ENCODE assay signal across 8 cellular contexts in the genomic region with DNA sequence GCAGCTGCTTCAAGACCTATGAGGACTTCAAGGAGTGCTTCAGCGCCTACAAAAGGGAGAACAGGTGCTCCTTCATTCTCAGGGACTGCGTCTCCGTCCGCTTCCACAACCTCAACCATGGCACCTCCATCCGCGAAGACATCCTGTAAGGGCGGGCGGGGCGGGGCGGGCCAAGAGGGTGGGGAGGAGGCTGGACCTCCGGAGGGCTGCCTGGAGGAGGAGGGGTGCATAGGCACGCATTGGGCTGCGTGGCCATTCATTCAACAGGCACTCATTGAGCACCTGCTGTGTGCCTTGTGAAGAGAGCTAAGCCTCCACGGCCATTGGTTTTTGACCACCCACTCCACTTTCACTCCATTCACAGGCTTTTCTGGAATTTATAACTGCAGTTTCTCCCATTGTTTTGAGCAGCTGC. TPM values are rescaled to one million over a fixed set of nuclear protein-coding genes. Genes with fewer than 3 reads are reported as not detected.
A peak's percentile ranks its signal among the peaks of the same experiment; 100 is the strongest.
DNase-seq lines count a peak whose midpoint lies in the region; TF ChIP-seq lines count a peak whose summit lies in the region.

No MANE protein-coding gene starts in this region.

- H3K36me3 ChIP-seq in NT2/D1 (ENCODE audit: insufficient read depth, insufficient read length, low read length) (peaks cover 18% of the 10 kb centered on the region), mucosa of stomach (ENCODE audit: control insufficient read depth, insufficient read depth, low read length) (no peaks in the 10 kb centered on the region)

- H3K4me1 ChIP-seq in NT2/D1 (ENCODE audit: insufficient read depth, insufficient read length): peaks cover 12% of the 10 kb centered on the region
- peaks cover 24% of the 10 kb centered on the region for H3K4me1 ChIP-seq in mucosa of stomach (ENCODE audit: control insufficient read depth, insufficient read depth, low read length)

- TF ChIP-seq CTCF in HFF-Myc (IDR thresholded peaks at IDR 0.05; ENCODE audit: low read depth, low read length, missing control alignments): no peak
- no peak for TF ChIP-seq CTCF in choroid plexus epithelial cell (conservative IDR thresholded peaks at IDR 0.05; ENCODE audit: low read depth, low read length)

- TF ChIP-seq POLR2A in erythroblast (IDR thresholded peaks at IDR 0.05; ENCODE audit: low read length): no peak

- peaks cover 17% of the 10 kb centered on the region for H3K36me3 Mint-ChIP-seq in activated CD4-positive, alpha-beta T cell treated with anti-CD3 and anti-CD28 coated beads, Interleukin-2, amount 10 ng/mL, durations not matched to agents 24 days and 14 days (ENCODE audit: low read depth)

- H3K9ac ChIP-seq in NT2/D1 (ENCODE audit: insufficient read length, low read depth) (peak overlapping the region; percentile 66), mucosa of stomach (ENCODE audit: low read length) (peak overlapping the region; percentile 90)

- no peaks in the 10 kb centered on the region for H3K9me3 ChIP-seq in NT2/D1 (ENCODE audit: insufficient read depth, low read length)
- no peaks in the 10 kb centered on the region for H3K9me3 ChIP-seq in mucosa of stomach (ENCODE audit: control insufficient read depth, low read length)

- peak overlapping the region; percentile 98 for H3K4me3 Mint-ChIP-seq in activated CD4-positive, alpha-beta T cell treated with anti-CD3 and anti-CD28 coated beads, Interleukin-2, amount 10 ng/mL, durations not matched to agents 24 days and 14 days

- no peaks in the 10 kb centered on the region for H3K9me3 Mint-ChIP-seq in activated CD4-positive, alpha-beta T cell treated with anti-CD3 and anti-CD28 coated beads, Interleukin-2, amount 10 ng/mL, durations not matched to agents 24 days and 14 days

- no peaks in the 10 kb centered on the region for H3K27me3 Mint-ChIP-seq in activated CD4-positive, alpha-beta T cell treated with anti-CD3 and anti-CD28 coated beads, Interleukin-2, amount 10 ng/mL, durations not matched to agents 24 days and 14 days

- DNase-seq in activated CD4-positive, alpha-beta T cell treated with anti-CD3 and anti-CD28 coated beads, Interleukin-2, amount 10 ng/mL, durations not matched to agents 24 days and 14 days: no peak
- no peak for DNase-seq in activated CD4-positive, alpha-beta T cell treated with anti-CD3 and anti-CD28 coated beads, Interleukin-2, amount 50 U/mL, for 1 hour
- DNase-seq in HFF-Myc (ENCODE audit: extremely low read depth, low read depth) (no peak), NT2/D1 (ENCODE audit: low read depth, low spot score) (no peak), choroid plexus epithelial cell (ENCODE audit: low read depth) (peak; percentile 39), NCI-H524 (lab: John Stamatoyannopoulos, UW) (no peak), erythroblast (lab: John Stamatoyannopoulos, UW) (no peak)

- peak overlapping the region; percentile 85 for H3K4me3 ChIP-seq in HFF-Myc (replicated peaks; ENCODE audit: low read depth, low read length)
- peak overlapping the region; percentile 85 for H3K4me3 ChIP-seq in NT2/D1 (ENCODE audit: insufficient read length, low read depth)
- H3K4me3 ChIP-seq in choroid plexus epithelial cell (ENCODE audit: low read depth, low read length): peak overlapping the region; percentile 91
- peak overlapping the region; percentile 85 for H3K4me3 ChIP-seq in mucosa of stomach (ENCODE audit: low read length)

- intact Hi-C loops in activated CD4-positive, alpha-beta T cell treated with anti-CD3 and anti-CD28 coated beads, Interleukin-2, amount 10 ng/mL, durations not matched to agents 24 days and 14 days (cut with micrococcal nuclease): loop anchor here (1.0 to 2.0 kb wide), 7 partner anchors 23 to 114 kb away; a partner anchor contains a TSS

- H3K27me3 ChIP-seq in NT2/D1 (ENCODE audit: insufficient read depth, insufficient read length) (no peaks in the 10 kb centered on the region), mucosa of stomach (ENCODE audit: control insufficient read depth, insufficient read depth, low read length) (no peaks in the 10 kb centered on the region)

- H3K27ac Mint-ChIP-seq in activated CD4-positive, alpha-beta T cell treated with anti-CD3 and anti-CD28 coated beads, Interleukin-2, amount 10 ng/mL, durations not matched to agents 24 days and 14 days: peak overlapping the region; percentile 98

- H3K4me1 Mint-ChIP-seq in activated CD4-positive, alpha-beta T cell treated with anti-CD3 and anti-CD28 coated beads, Interleukin-2, amount 10 ng/mL, durations not matched to agents 24 days and 14 days: peaks cover 35% of the 10 kb centered on the region

RNA-seq across cellular contexts. Expression of a gene that starts 0.4 kb away (rescaled TPM):
- 5.5 and 6.0 TPM in 2 replicates for total RNA-seq in activated CD4-positive, alpha-beta T cell treated with anti-CD3 and anti-CD28 coated beads, Interleukin-2, amount 10 ng/mL, durations not matched to agents 24 days and 14 days

RNA-seq across cellular contexts. Expression of a gene that starts 0.7 kb away (rescaled TPM):
- total RNA-seq in activated CD4-positive, alpha-beta T cell treated with anti-CD3 and anti-CD28 coated beads, Interleukin-2, amount 10 ng/mL, durations not matched to agents 24 days and 14 days: 27.6 and 28.5 TPM in 2 replicates

RNA-seq across cellular contexts. Expression of a gene that starts 23.2 kb away (rescaled TPM):
- total RNA-seq in activated CD4-positive, alpha-beta T cell treated with anti-CD3 and anti-CD28 coated beads, Interleukin-2, amount 10 ng/mL, durations not matched to agents 24 days and 14 days: 9.4 and 10.4 TPM in 2 replicates

RNA-seq across cellular contexts. Expression of a gene that starts 24.2 kb away (rescaled TPM):
- total RNA-seq in activated CD4-positive, alpha-beta T cell treated with anti-CD3 and anti-CD28 coated beads, Interleukin-2, amount 10 ng/mL, durations not matched to agents 24 days and 14 days: 0.47 and 0.89 TPM in 2 replicates

RNA-seq across cellular contexts. Expression of a gene that starts 29.6 kb away (rescaled TPM):
- total RNA-seq in activated CD4-positive, alpha-beta T cell treated with anti-CD3 and anti-CD28 coated beads, Interleukin-2, amount 10 ng/mL, durations not matched to agents 24 days and 14 days: 0.47 and 1.8 TPM in 2 replicates
